In the genomic region with DNA sequence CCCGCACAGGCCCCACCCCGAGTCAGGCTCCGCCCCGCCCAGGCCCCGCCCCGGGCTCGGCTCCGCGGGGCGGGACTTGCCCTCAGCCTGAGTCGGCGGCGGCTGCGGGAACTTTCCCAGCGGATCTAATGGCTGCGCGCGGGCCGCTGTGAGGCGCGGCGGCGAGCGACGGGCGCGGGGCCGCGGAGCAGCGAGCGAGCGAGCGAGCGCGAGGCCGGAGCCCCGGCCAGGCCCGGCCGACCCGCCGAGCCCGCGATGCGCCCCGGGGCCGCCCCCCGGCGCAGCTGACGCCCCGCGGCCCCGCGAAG, we compare ENCODE assay signal across 8 cellular contexts. TPM values are rescaled to one million over a fixed set of nuclear protein-coding genes. Genes with fewer than 3 reads are reported as not detected.
DNase-seq lines count a peak whose midpoint lies in the region; ATAC-seq, FAIRE-seq and TF ChIP-seq lines count a peak whose summit lies in the region.

A gene with protein sequence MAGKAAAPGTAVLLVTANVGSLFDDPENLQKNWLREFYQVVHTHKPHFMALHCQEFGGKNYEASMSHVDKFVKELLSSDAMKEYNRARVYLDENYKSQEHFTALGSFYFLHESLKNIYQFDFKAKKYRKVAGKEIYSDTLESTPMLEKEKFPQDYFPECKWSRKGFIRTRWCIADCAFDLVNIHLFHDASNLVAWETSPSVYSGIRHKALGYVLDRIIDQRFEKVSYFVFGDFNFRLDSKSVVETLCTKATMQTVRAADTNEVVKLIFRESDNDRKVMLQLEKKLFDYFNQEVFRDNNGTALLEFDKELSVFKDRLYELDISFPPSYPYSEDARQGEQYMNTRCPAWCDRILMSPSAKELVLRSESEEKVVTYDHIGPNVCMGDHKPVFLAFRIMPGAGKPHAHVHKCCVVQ (plus strand): TSS at position 75 of the 308 bp plus-strand sequence. CDS start 310 bp downstream, outside the sequence.

- ATAC-seq in DND-41 (ENCODE audit: insufficient read depth, low read depth) (no peak; the same call in 2 of the 3 replicates), HG03175 (IDR thresholded peaks at IDR 0.05; ENCODE audit: unreplicated experiment) (no peak), GM18907 (IDR thresholded peaks at IDR 0.05; ENCODE audit: unreplicated experiment) (no peak)

- DNase-seq in DND-41 (no peak), endothelial cell of umbilical vein (ENCODE audit: low read depth, low spot score) (no peak), cerebellar cortex (ENCODE audit: low spot score) (no peak), NCI-H1930 (lab: John Stamatoyannopoulos, UW) (no peak)

- intact Hi-C loops in endothelial cell of umbilical vein (cut with micrococcal nuclease), result loop anchor here (1.0 to 2.0 kb wide), 8 partner anchors 20 to 205 kb away; a partner anchor contains a TSS

- H2AFZ ChIP-seq in DND-41 (ENCODE audit: low read depth, low read length) (peak within 1 kb of the TSS; percentile 91), OCI-LY3 (ENCODE audit: low read depth, low read length) (no peak within 1 kb of the TSS), endothelial cell of umbilical vein (ENCODE audit: low read depth, low read length) (peak within 1 kb of the TSS; percentile 86)

- no peak for TF ChIP-seq CTCF in DND-41 (IDR thresholded peaks at IDR 0.05; ENCODE audit: borderline replicate concordance, extremely low read depth, low read length, poor library complexity, severe bottlenecking)
- TF ChIP-seq CTCF in OCI-LY3 (IDR thresholded peaks at IDR 0.05; ENCODE audit: low read depth, low read length), result no peak
- no peak for TF ChIP-seq CTCF in endothelial cell of umbilical vein (IDR thresholded peaks at IDR 0.05; ENCODE audit: extremely low read depth in 1 of 2, insufficient read depth in 1 of 2, low read depth in 1 of 2, low read length in 2 of 2)
- TF ChIP-seq CTCF in nephron (IDR thresholded peaks at IDR 0.05; ENCODE audit: unreplicated experiment in 3 of 3), result no peak

- H3K27me3 ChIP-seq in DND-41 (ENCODE audit: insufficient read depth, low read length, poor library complexity), result no peaks in the 10 kb centered on the region
- peaks cover 6% of the 10 kb centered on the region; the same call in 1 of the 2 replicates for H3K27me3 ChIP-seq in OCI-LY3 (ENCODE audit: low read depth, low read length)
- no peaks in the 10 kb centered on the region for H3K27me3 ChIP-seq in endothelial cell of umbilical vein (ENCODE audit: control insufficient read depth in 2 of 2, insufficient read depth in 2 of 2, low read length in 2 of 2)

- peaks cover under 1% of the 10 kb centered on the region for H3K9me3 Mint-ChIP-seq in nephron

- H3K4me2 ChIP-seq in DND-41 (ENCODE audit: insufficient read depth, low read length) (peak within 1 kb of the TSS; percentile 95), OCI-LY3 (ENCODE audit: low read length) (peak within 1 kb of the TSS; percentile 74), endothelial cell of umbilical vein (ENCODE audit: insufficient read depth, low read length) (peak within 1 kb of the TSS; percentile 75)

- CTCF ChIA-PET in endothelial cell of umbilical vein (lab: Charles Lee), result no interaction called here

- peaks cover 3% of the 10 kb centered on the region for H3K27me3 Mint-ChIP-seq in nephron (ENCODE audit: low read depth)

- H3K4me1 Mint-ChIP-seq in nephron, result peaks cover 57% of the 10 kb centered on the region

- H3K36me3 ChIP-seq in DND-41 (ENCODE audit: insufficient read depth, low read length) (peaks cover 18% of the 10 kb centered on the region), OCI-LY3 (replicated peaks; ENCODE audit: low read depth, low read length) (no peaks in the 10 kb centered on the region), endothelial cell of umbilical vein (ENCODE audit: control insufficient read depth in 2 of 2, extremely low read depth in 1 of 2, insufficient read depth in 2 of 2, low read length in 2 of 2) (no peaks in the 10 kb centered on the region)

- POLR2A ChIA-PET in endothelial cell of umbilical vein (lab: Charles Lee), result no interaction called here

- H3K4me1 ChIP-seq in DND-41 (ENCODE audit: insufficient read depth, low read length) (peaks cover 64% of the 10 kb centered on the region), OCI-LY3 (ENCODE audit: low read length) (peaks cover 4% of the 10 kb centered on the region; the same call in 1 of the 2 replicates), endothelial cell of umbilical vein (ENCODE audit: control insufficient read depth, extremely low read depth, insufficient read depth, low read length) (peaks cover 33% of the 10 kb centered on the region)

- H3K27ac ChIP-seq in DND-41 (ENCODE audit: low read length) (peak within 1 kb of the TSS; percentile 84), OCI-LY3 (ENCODE audit: low read length) (no peak within 1 kb of the TSS), endothelial cell of umbilical vein (ENCODE audit: insufficient read depth, low read depth, low read length) (peak within 1 kb of the TSS; percentile 71)

- no peaks in the 10 kb centered on the region for H3K9me3 ChIP-seq in DND-41 (ENCODE audit: insufficient read depth, low read length, severe bottlenecking)
- H3K9me3 ChIP-seq in OCI-LY3 (ENCODE audit: insufficient read depth, low read length), result no peaks in the 10 kb centered on the region
- no peaks in the 10 kb centered on the region for H3K9me3 ChIP-seq in endothelial cell of umbilical vein (replicated peaks; ENCODE audit: control insufficient read depth, insufficient read depth, low read length)

- no TSS peak for BruUV-seq in endothelial cell of umbilical vein (replicated peaks; lab: Mats Ljungman, UMichigan)

- peak within 1 kb of the TSS; percentile 62 to 85 (median 67) for H3K27ac Mint-ChIP-seq in nephron

- H4K20me1 ChIP-seq in DND-41 (ENCODE audit: insufficient read depth, low read length), result peaks cover 37% of the 10 kb centered on the region
- no peaks in the 10 kb centered on the region for H4K20me1 ChIP-seq in OCI-LY3 (ENCODE audit: insufficient read depth, low read length)
- no peaks in the 10 kb centered on the region for H4K20me1 ChIP-seq in endothelial cell of umbilical vein (replicated peaks; ENCODE audit: control insufficient read depth, extremely low read depth, insufficient read depth, low read length)

- dilution Hi-C loops in endothelial cell of umbilical vein (cut with MboI; ENCODE audit: extremely low pct_ligation_motif_present, low sequenced_read_pairs), result no loop called here

- H3K79me2 ChIP-seq in DND-41 (ENCODE audit: insufficient read depth, low read length) (peaks cover 53% of the 10 kb centered on the region), OCI-LY3 (ENCODE audit: low read length) (no peaks in the 10 kb centered on the region), endothelial cell of umbilical vein (ENCODE audit: control insufficient read depth, insufficient read depth, low read length) (peaks cover 29% of the 10 kb centered on the region)

- H3K36me3 Mint-ChIP-seq in nephron (ENCODE audit: low read depth), result peaks cover 6% of the 10 kb centered on the region

- peak; percentile 64 for TF ChIP-seq POLR2A in endothelial cell of umbilical vein (IDR thresholded peaks at IDR 0.05; ENCODE audit: low read depth, low read length)

- H3K9ac ChIP-seq in DND-41 (ENCODE audit: low read depth, low read length) (peak within 1 kb of the TSS; percentile 91), OCI-LY3 (ENCODE audit: low read length) (peak within 1 kb of the TSS; percentile 61), endothelial cell of umbilical vein (replicated peaks; ENCODE audit: extremely low read depth, insufficient read depth, low read length) (peak within 1 kb of the TSS; percentile 75)

- H3K4me3 ChIP-seq in DND-41 (ENCODE audit: low read depth in 1 of 2, low read length in 2 of 2) (peak within 1 kb of the TSS; percentile 92 to 94), OCI-LY3 (ENCODE audit: low read length) (peak within 1 kb of the TSS; percentile 77), endothelial cell of umbilical vein (replicated peaks in 1 of 3; ENCODE audit: insufficient read depth in 1 of 3, low read depth in 1 of 3, low read length in 3 of 3) (peak within 1 kb of the TSS; percentile 71 to 89 (median 74))

- H3K4me3 Mint-ChIP-seq in nephron, result peak within 1 kb of the TSS; percentile 89 to 92 (median 92)

- FAIRE-seq in endothelial cell of umbilical vein (lab: Jason Lieb, UNC), result no peak

- no peaks in the 10 kb centered on the region for H3K9me1 ChIP-seq in endothelial cell of umbilical vein (replicated peaks; ENCODE audit: control insufficient read depth, extremely low read depth, insufficient read depth, low read length)

TF ChIP-seq in endothelial cell of umbilical vein, 7 proteins besides CTCF, POLR2A, EP300 and RAD21:
- TF ChIP-seq JUN (IDR thresholded peaks at IDR 0.05; ENCODE audit: borderline replicate concordance, insufficient read depth, insufficient read length, low read depth) (no peak), FOS (IDR thresholded peaks at IDR 0.05; ENCODE audit: borderline replicate concordance, insufficient read depth, low read length) (no peak), POLR2AphosphoS5 (IDR thresholded peaks at IDR 0.05; ENCODE audit: insufficient read depth, low read depth, low read length) (no peak), EZH2 (IDR thresholded peaks at IDR 0.05; ENCODE audit: borderline replicate concordance, low read depth, low read length, severe bottlenecking) (no peak), MYC (IDR thresholded peaks at IDR 0.05; ENCODE audit: low read depth, low read length) (no peak), GATA2 (IDR thresholded peaks at IDR 0.05; ENCODE audit: insufficient read depth, insufficient read length, low read depth, low read length) (no peak)
- TF ChIP-seq, protein P1, sequence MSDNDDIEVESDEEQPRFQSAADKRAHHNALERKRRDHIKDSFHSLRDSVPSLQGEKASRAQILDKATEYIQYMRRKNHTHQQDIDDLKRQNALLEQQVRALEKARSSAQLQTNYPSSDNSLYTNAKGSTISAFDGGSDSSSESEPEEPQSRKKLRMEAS (IDR thresholded peaks at IDR 0.05; ENCODE audit: insufficient read depth, insufficient read length), result no peak
TF ChIP-seq in endothelial cell of umbilical vein: peak in this region for 0.

RNA-seq across cellular contexts. Expression of the gene that starts here (rescaled TPM):
- total RNA-seq in endothelial cell of umbilical vein, result 33.2 and 35.9 TPM in 2 replicates
- polyA plus RNA-seq in endothelial cell of umbilical vein, result 21.2 and 22.9 TPM in 2 replicates
- 20.0 and 20.6 TPM in 2 replicates for polyA plus RNA-seq in endothelial cell of umbilical vein (2011; cell fraction: cytosol; rRNA removed)
- 21.7 and 22.8 TPM in 2 replicates for polyA plus RNA-seq in endothelial cell of umbilical vein (2011; cell fraction: nucleus; rRNA removed)
- polyA plus RNA-seq in endothelial cell of umbilical vein (2012), result 22.3 and 25.8 TPM in 2 replicates
- 25.2 and 25.6 TPM in 2 replicates for polyA minus RNA-seq in endothelial cell of umbilical vein
- 9.6 TPM for polyA minus RNA-seq in endothelial cell of umbilical vein (2011; cell fraction: cytosol; rRNA and poly(A)+ RNA removed)
- polyA minus RNA-seq in endothelial cell of umbilical vein (2011; cell fraction: nucleus; rRNA and poly(A)+ RNA removed), result 22.7 and 23.2 TPM in 2 replicates
